In the genomic region with DNA sequence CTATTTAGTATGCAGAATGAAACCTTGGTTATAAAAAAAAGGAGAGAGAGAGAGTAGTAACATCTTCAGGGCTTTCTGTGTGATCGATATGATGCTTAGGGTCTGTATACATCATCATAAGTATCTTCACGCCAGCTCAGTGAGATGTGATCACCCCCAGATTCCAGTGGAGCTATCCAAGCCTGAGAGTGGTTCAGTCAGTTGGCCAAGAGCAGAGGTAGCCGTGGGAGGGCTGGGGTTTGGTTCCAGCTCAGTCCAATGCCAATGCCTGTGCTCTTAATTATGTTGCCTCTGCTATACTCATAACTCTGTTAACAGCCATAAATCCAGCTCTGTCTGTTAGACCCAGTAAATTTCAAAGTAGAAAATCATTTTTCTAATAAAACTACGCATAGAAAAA, we compare ENCODE assay signal across 1 cellular context.
TF ChIP-seq lines count a peak whose summit lies in the region.

No MANE protein-coding gene starts in this region.

TF ChIP-seq in GM12878, 131 proteins besides CTCF, POLR2A, EP300 and RAD21 (continued from another document):
- peak; percentile 38; the same call in 1 of the 2 replicates for TF ChIP-seq POLR2AphosphoS5 (IDR thresholded peaks at IDR 0.05; ENCODE audit: low read length)
TF ChIP-seq in GM12878: peak in this region for 1.
